In the genomic region with DNA sequence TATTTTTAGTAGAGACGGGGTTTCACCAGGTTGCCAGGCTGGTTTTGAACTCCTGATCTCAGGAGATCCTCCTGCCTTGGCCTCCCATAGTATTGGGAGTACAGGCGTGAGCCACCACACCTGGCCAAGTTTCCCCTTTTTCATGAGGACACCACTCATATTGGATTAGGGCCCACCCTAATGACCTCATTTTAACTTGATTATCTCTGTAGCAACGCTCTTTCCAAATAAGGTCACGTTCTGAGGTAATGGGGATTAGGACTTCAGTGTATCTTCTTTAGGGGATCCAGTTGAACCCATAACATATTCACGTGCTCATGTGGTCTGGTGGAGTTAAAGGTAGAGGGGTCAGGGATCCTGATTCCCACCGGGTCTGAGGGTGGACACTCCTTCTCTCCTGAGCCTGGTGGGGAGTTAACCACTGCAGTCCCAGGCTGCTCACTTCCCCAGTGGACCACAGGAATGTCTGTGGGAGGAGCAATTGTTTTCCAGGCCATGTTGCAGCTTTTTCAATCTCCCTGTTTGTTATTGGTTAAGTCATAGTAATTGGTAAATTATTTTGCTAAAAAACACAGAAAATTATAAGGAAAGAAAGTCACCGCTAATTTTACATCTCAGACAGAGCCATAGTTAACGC, we compare ENCODE assay signal across 14 cellular contexts.
DNase-seq lines count a peak whose midpoint lies in the region; ATAC-seq and TF ChIP-seq lines count a peak whose summit lies in the region.
"Had no signal": no experiment of that assay in that cellular context is flagged by ENCODE, and none has a peak within 500 bp of the region (broad histone marks: within the 10 kb centered on the region; RNA-seq: fewer than 3 reads in every experiment).

No MANE protein-coding gene starts in this region.

- no peaks in the 10 kb centered on the region for H3K27me3 Mint-ChIP-seq in stimulated activated naive CD8-positive, alpha-beta T cell treated with anti-CD3 and anti-CD28 coated beads, Interleukin-15, amount 100 ng/mL, for 72 hours
- H3K27me3 Mint-ChIP-seq: activated CD8-positive, alpha-beta memory T cell treated with anti-CD3 and anti-CD28 coated beads, Interleukin-2, amount 10 ng/mL, durations not matched to agents 7 days and 5 days had no signal

- H3K23ac ChIP-seq in IMR-90 (ENCODE audit: low read depth, low read length), result no peak overlapping the region
- H3K23ac ChIP-seq in mesenchymal stem cell (ENCODE audit: low read length in 2 of 2), result no peak overlapping the region

- H2BK20ac ChIP-seq in IMR-90 (ENCODE audit: low read depth, low read length), result peak overlapping the region; percentile 98

- peak overlapping the region; percentile 13 to 96 for H4K8ac ChIP-seq in IMR-90 (ENCODE audit: low read depth in 2 of 2, low read length in 2 of 2)
- H4K8ac ChIP-seq in mesenchymal stem cell (ENCODE audit: low read length), result no peak overlapping the region

- in situ Hi-C loops in IMR-90 (cut with MboI; ENCODE audit: low sequenced_read_pairs) (no loop called here), brain microvascular endothelial cell (cut with HindIII; ENCODE audit: low pct_ligation_motif_present, low sequenced_read_pairs) (no loop called here)

- no peak overlapping the region for H2BK12ac ChIP-seq in mesenchymal stem cell (ENCODE audit: low read length in 2 of 2)

- peak overlapping the region; percentile 79 for H2AK9ac ChIP-seq in IMR-90 (replicated peaks; ENCODE audit: low read depth, low read length, poor library complexity)

- H3K4ac ChIP-seq in IMR-90 (ENCODE audit: low read depth, low read length) (peak overlapping the region; percentile 97), mesenchymal stem cell (ENCODE audit: low read depth in 1 of 2, low read length in 2 of 2) (peak overlapping the region in 1 of 2 experiments; percentile 30)

- H3K9me1 ChIP-seq in IMR-90 (ENCODE audit: insufficient read depth, low read length), result peaks cover 39% of the 10 kb centered on the region

- H3K27me3 ChIP-seq in IMR-90 (ENCODE audit: control insufficient read depth, insufficient read depth, low read length), result no peaks in the 10 kb centered on the region
- H3K27me3 ChIP-seq in brain microvascular endothelial cell (replicated peaks), result no peaks in the 10 kb centered on the region
- no peaks in the 10 kb centered on the region for H3K27me3 ChIP-seq in mesenchymal stem cell (ENCODE audit: control insufficient read depth in 1 of 2, insufficient read depth in 1 of 2, low read length in 2 of 2)
- H3K27me3 ChIP-seq: sigmoid colon, upper lobe of right lung had no signal

- H3K4me2 ChIP-seq in IMR-90 (ENCODE audit: low read depth, low read length), result peak overlapping the region; percentile 13; the same call in 1 of the 2 replicates
- no peak overlapping the region for H3K4me2 ChIP-seq in mesenchymal stem cell (ENCODE audit: low read length, poor library complexity, severe bottlenecking)

- no peak overlapping the region for H3K4me3 Mint-ChIP-seq in stimulated activated naive CD8-positive, alpha-beta T cell treated with anti-CD3 and anti-CD28 coated beads, Interleukin-15, amount 100 ng/mL, for 72 hours
- H3K4me3 Mint-ChIP-seq: activated CD8-positive, alpha-beta memory T cell treated with anti-CD3 and anti-CD28 coated beads, Interleukin-2, amount 10 ng/mL, durations not matched to agents 7 days and 5 days had no signal

- H3K18ac ChIP-seq in IMR-90 (ENCODE audit: low read depth, low read length), result peak overlapping the region; percentile 42; the same call in 1 of the 2 replicates
- peak overlapping the region in 1 of 2 experiments; percentile 75 for H3K18ac ChIP-seq in mesenchymal stem cell (ENCODE audit: low read depth in 1 of 2, low read length in 2 of 2)

- no peaks in the 10 kb centered on the region for H3K9me3 ChIP-seq in IMR-90 (ENCODE audit: control insufficient read depth, insufficient read depth, low read length)
- no peaks in the 10 kb centered on the region for H3K9me3 ChIP-seq in mesenchymal stem cell (ENCODE audit: control insufficient read depth, low read length)
- H3K9me3 ChIP-seq: sigmoid colon, upper lobe of right lung had no signal

- H4K91ac ChIP-seq in IMR-90 (ENCODE audit: insufficient read depth, low read depth, low read length) (peak overlapping the region; percentile 77), mesenchymal stem cell (ENCODE audit: low read length) (no peak overlapping the region)

- H3K36me3 ChIP-seq in IMR-90 (ENCODE audit: control insufficient read depth, insufficient read depth, low read length) (peaks cover 40% of the 10 kb centered on the region), brain microvascular endothelial cell (replicated peaks) (no peaks in the 10 kb centered on the region), mesenchymal stem cell (ENCODE audit: control insufficient read depth in 1 of 2, insufficient read depth in 2 of 2, low read depth in 1 of 2, low read length in 2 of 2) (peaks cover 3 to 9% of the 10 kb centered on the region in 2 experiments)
- H3K36me3 ChIP-seq: sigmoid colon had no signal

- H3K9ac ChIP-seq in IMR-90 (ENCODE audit: low read depth, low read length), result no peak overlapping the region
- no peak overlapping the region for H3K9ac ChIP-seq in mesenchymal stem cell (ENCODE audit: low read length)

- DNase-seq in AG08395 (ENCODE audit: low spot score) (peak; percentile 84), IMR-90 (peak; percentile 74), brain microvascular endothelial cell (peak; percentile 70), mesenchymal stem cell (peak; percentile 87), NCI-H2227 (lab: John Stamatoyannopoulos, UW; ENCODE audit: unreplicated experiment) (no peak)
- DNase-seq in stimulated activated naive CD8-positive, alpha-beta T cell treated with anti-CD3 and anti-CD28 coated beads, Interleukin-15, amount 100 ng/mL, for 72 hours, result no peak
- no peak for DNase-seq in stimulated activated CD4-positive, alpha-beta T cell treated with anti-CD3 and anti-CD28 coated beads, Interleukin-2, amount 100 ng/mL, for 48 hours
- DNase-seq in activated CD4-positive, alpha-beta T cell treated with anti-CD3 and anti-CD28 coated beads for 48 hours, result no peak
- DNase-seq: activated CD8-positive, alpha-beta memory T cell treated with anti-CD3 and anti-CD28 coated beads, Interleukin-2, amount 10 ng/mL, durations not matched to agents 7 days and 5 days; AML-193; effector CD8-positive, alpha-beta T cell; PC-3; sigmoid colon; upper lobe of right lung had no signal

- H3K4me3 ChIP-seq in IMR-90 (ENCODE audit: insufficient read depth, low read depth, low read length), result no peak overlapping the region
- no peak overlapping the region for H3K4me3 ChIP-seq in brain microvascular endothelial cell (ENCODE audit: low read depth, low read length)
- H3K4me3 ChIP-seq in mesenchymal stem cell (ENCODE audit: insufficient read depth in 1 of 2, low read depth in 1 of 2, low read length in 2 of 2), result no peak overlapping the region
- H3K4me3 ChIP-seq: sigmoid colon, upper lobe of right lung had no signal

- H4K5ac ChIP-seq in IMR-90 (ENCODE audit: low read depth, low read length), result peak overlapping the region; percentile 52

- CTCF ChIA-PET in IMR-90 (lab: Yijun Ruan, JAX), result interaction anchor here (0.6 to 0.8 kb wide), 2 partner anchors 24 to 165 kb away, joined by 3 read pairs; no protein-coding TSS in a partner anchor

- dilution Hi-C loops in IMR-90 (cut with HindIII; ENCODE audit: low sequenced_read_pairs, unreplicated experiment), result no loop called here

- H3K27ac ChIP-seq in IMR-90 (ENCODE audit: insufficient read depth, low read length) (peak overlapping the region; percentile 34; the same call in 1 of the 2 replicates), brain microvascular endothelial cell (peak overlapping the region; percentile 55), mesenchymal stem cell (ENCODE audit: low read length, poor library complexity, severe bottlenecking) (no peak overlapping the region)
- H3K27ac ChIP-seq: upper lobe of right lung had no signal

- TF ChIP-seq CTCF in IMR-90 (conservative IDR thresholded peaks at IDR 0.05; ENCODE audit: low read depth, low read length), result no peak
- TF ChIP-seq CTCF in brain microvascular endothelial cell (IDR thresholded peaks at IDR 0.05; ENCODE audit: low read depth, low read length, missing control alignments), result no peak

- H3K4me1 ChIP-seq in IMR-90 (ENCODE audit: control insufficient read depth, insufficient read depth, low read length) (peaks cover 42% of the 10 kb centered on the region), mesenchymal stem cell (ENCODE audit: control insufficient read depth, insufficient read depth, low read depth, low read length) (peaks cover 39% of the 10 kb centered on the region)

- peak; percentile 77 for ATAC-seq in IMR-90 (ENCODE audit: low read depth)
- ATAC-seq in stimulated activated naive CD8-positive, alpha-beta T cell treated with anti-CD3 and anti-CD28 coated beads, Interleukin-15, amount 100 ng/mL, for 72 hours, result no peak
- ATAC-seq: activated CD8-positive, alpha-beta memory T cell treated with anti-CD3 and anti-CD28 coated beads, Interleukin-2, amount 10 ng/mL, durations not matched to agents 7 days and 5 days; PC-3; upper lobe of right lung had no signal

- peak overlapping the region in 1 of 2 donors; percentile 62 for H3K27ac Mint-ChIP-seq in stimulated activated naive CD8-positive, alpha-beta T cell treated with anti-CD3 and anti-CD28 coated beads, Interleukin-15, amount 100 ng/mL, for 72 hours
- H3K27ac Mint-ChIP-seq: activated CD8-positive, alpha-beta memory T cell treated with anti-CD3 and anti-CD28 coated beads, Interleukin-2, amount 10 ng/mL, durations not matched to agents 7 days and 5 days had no signal

- H4K20me1 ChIP-seq in IMR-90 (ENCODE audit: insufficient read depth, low read length), result peaks cover 59% of the 10 kb centered on the region

- H2AK5ac ChIP-seq in IMR-90 (ENCODE audit: low read depth, low read length) (peak overlapping the region; percentile 94), mesenchymal stem cell (ENCODE audit: low read length, severe bottlenecking) (peak overlapping the region; percentile 55)

- peak overlapping the region; percentile 83; the same call in 2 of the 3 replicates for H2BK15ac ChIP-seq in IMR-90 (ENCODE audit: low read depth, low read length)
- no peak overlapping the region for H2BK15ac ChIP-seq in mesenchymal stem cell (ENCODE audit: low read depth, poor library complexity, severe bottlenecking)

- H3K79me1 ChIP-seq in IMR-90 (ENCODE audit: low read depth in 1 of 2, low read length in 2 of 2), result peaks cover 37 to 83% of the 10 kb centered on the region in 2 experiments
- H3K79me1 ChIP-seq in mesenchymal stem cell (replicated peaks; ENCODE audit: low read length, poor library complexity, severe bottlenecking), result peaks cover 13% of the 10 kb centered on the region

- WGBS in IMR-90 (ENCODE audit: extremely low coverage in 2 of 2, insufficient read length in 1 of 2), 2 experiments, result 50% methylated on average over 2 of the region's 8 CpGs; no CpG with 5 or more reads in 1 of the 2 experiments
- 56% methylated on average over 6 of the region's 8 CpGs for WGBS in mesenchymal stem cell

- POLR2A ChIA-PET in IMR-90 (lab: Charles Lee; ENCODE audit: unreplicated experiment), result no interaction called here

- intact Hi-C loops in IMR-90 (cut with micrococcal nuclease), result loop anchor here (5.0 kb wide), 1 partner anchor 74 kb away; no protein-coding TSS in a partner anchor

- no peak for TF ChIP-seq POLR2A in IMR-90 (IDR thresholded peaks at IDR 0.05; ENCODE audit: low read depth, low read length)

- peak overlapping the region; percentile 95 for H3K14ac ChIP-seq in IMR-90 (replicated peaks; ENCODE audit: low read depth, low read length)
- H3K14ac ChIP-seq in mesenchymal stem cell (ENCODE audit: low read length in 2 of 2), result no peak overlapping the region

- peaks cover 0 to 5% of the 10 kb centered on the region in 2 donors for H3K9me3 Mint-ChIP-seq in stimulated activated naive CD8-positive, alpha-beta T cell treated with anti-CD3 and anti-CD28 coated beads, Interleukin-15, amount 100 ng/mL, for 72 hours

- peak overlapping the region; percentile 35; the same call in 1 of the 2 replicates for H3K56ac ChIP-seq in IMR-90 (ENCODE audit: extremely low read depth, insufficient read depth, low read length)

- H3K4me1 Mint-ChIP-seq in stimulated activated naive CD8-positive, alpha-beta T cell treated with anti-CD3 and anti-CD28 coated beads, Interleukin-15, amount 100 ng/mL, for 72 hours, result peaks cover 44% of the 10 kb centered on the region

- no TSS peak for BruUV-seq in IMR-90 (replicated peaks; lab: Mats Ljungman, UMichigan)

- TF ChIP-seq RAD21 in IMR-90 (IDR thresholded peaks at IDR 0.05; ENCODE audit: low read length), result 0 out of 2 replicates have a peak, but pooled peaks have one; percentile 8

- peak overlapping the region; percentile 47 for H2BK5ac ChIP-seq in IMR-90 (ENCODE audit: low read depth, low read length, poor library complexity, severe bottlenecking)
- no peak overlapping the region for H2BK5ac ChIP-seq in mesenchymal stem cell (ENCODE audit: low read depth, low read length, poor library complexity, severe bottlenecking)

- peak overlapping the region; percentile 80 for H2AFZ ChIP-seq in IMR-90 (replicated peaks; ENCODE audit: low read length, poor library complexity)
- no peak overlapping the region for H2AFZ ChIP-seq in mesenchymal stem cell (ENCODE audit: low read depth, low read length)

- H2BK120ac ChIP-seq in IMR-90 (ENCODE audit: low read depth, low read length) (peak overlapping the region; percentile 97), mesenchymal stem cell (ENCODE audit: low read depth, low read length) (no peak overlapping the region)

Comparison
In these comparisons a context has a peak if more than half of its experiments do, and no peak if none do; other contexts are left out.
1. DNase-seq: peak in AG08395 (single experiment), IMR-90 (single experiment), brain microvascular endothelial cell (single experiment) and mesenchymal stem cell (single experiment); none in NCI-H2227 (single experiment), stimulated activated naive CD8-positive, alpha-beta T cell treated with anti-CD3 and anti-CD28 coated beads, Interleukin-15, amount 100 ng/mL, for 72 hours (0 of 2), stimulated activated CD4-positive, alpha-beta T cell treated with anti-CD3 and anti-CD28 coated beads, Interleukin-2, amount 100 ng/mL, for 48 hours (0 of 2) and activated CD4-positive, alpha-beta T cell treated with anti-CD3 and anti-CD28 coated beads for 48 hours (single experiment).